In the genomic region with DNA sequence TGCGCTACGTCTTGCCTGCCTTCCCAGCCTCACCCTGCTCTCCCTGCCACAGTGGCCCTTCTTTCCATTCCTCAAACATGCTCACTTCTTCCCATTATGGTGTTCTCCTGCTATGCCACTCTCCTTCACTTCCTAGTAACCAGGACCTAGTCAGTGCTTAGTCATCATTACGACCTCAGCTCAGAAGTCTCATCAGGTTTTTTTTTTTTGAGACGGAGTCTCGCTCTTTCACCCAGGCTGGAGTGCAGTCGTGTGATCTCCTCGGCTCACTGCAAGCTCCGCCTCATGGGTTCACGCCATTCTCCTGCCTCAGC, we compare ENCODE assay signal across 10 cellular contexts.
DNase-seq lines count a peak whose midpoint lies in the region; ATAC-seq lines count a peak whose summit lies in the region.
"Had no signal": no experiment of that assay in that cellular context is flagged by ENCODE, and none has a peak within 500 bp of the region (broad histone marks: within the 10 kb centered on the region; RNA-seq: fewer than 3 reads in every experiment).

No MANE protein-coding gene starts in this region.

- H3K4me3 Mint-ChIP-seq in dendritic cell treated with granulocyte-macrophage colony-stimulating factor and Interleukin-4, amounts not matched to agents 40 ng/mL and 50 ng/mL, for 4 days, result peak overlapping the region; percentile 4
- no peak overlapping the region for H3K4me3 Mint-ChIP-seq in activated CD4-positive, alpha-beta memory T cell treated with anti-CD3 and anti-CD28 coated beads, Interleukin-2, amount 10 ng/mL, durations not matched to agents 7 days and 5 days

- intact Hi-C loops in dendritic cell treated with granulocyte-macrophage colony-stimulating factor and Interleukin-4, amounts not matched to agents 40 ng/mL and 50 ng/mL, for 4 days (cut with micrococcal nuclease), result loop anchor here (5.0 kb wide), 1 partner anchor 40 kb away; no protein-coding TSS in a partner anchor

- DNase-seq in Daoy (ENCODE audit: low read depth) (peak; percentile 83), MV-4-11 (lab: John Stamatoyannopoulos, UW) (peak; percentile 72), cerebellar cortex (ENCODE audit: low spot score) (no peak), NCI-H1694 (lab: John Stamatoyannopoulos, UW) (no peak)
- DNase-seq in activated CD4-positive, alpha-beta memory T cell treated with anti-CD3 and anti-CD28 coated beads, Interleukin-2, amount 10 ng/mL, durations not matched to agents 7 days and 5 days, result no peak
- DNase-seq: Kasumi-1, left cardiac atrium had no signal

- no peaks in the 10 kb centered on the region for H3K9me3 Mint-ChIP-seq in dendritic cell treated with granulocyte-macrophage colony-stimulating factor and Interleukin-4, amounts not matched to agents 40 ng/mL and 50 ng/mL, for 4 days
- H3K9me3 Mint-ChIP-seq in activated CD4-positive, alpha-beta memory T cell treated with anti-CD3 and anti-CD28 coated beads, Interleukin-2, amount 10 ng/mL, durations not matched to agents 7 days and 5 days, result no peaks in the 10 kb centered on the region

- POLR2A ChIA-PET in activated CD4-positive, alpha-beta memory T cell treated with anti-CD3 and anti-CD28 coated beads, Interleukin-2, amount 10 ng/mL, durations not matched to agents 7 days and 5 days (lab: Charles Lee), result no interaction called here

- H3K36me3 Mint-ChIP-seq in dendritic cell treated with granulocyte-macrophage colony-stimulating factor and Interleukin-4, amounts not matched to agents 40 ng/mL and 50 ng/mL, for 4 days (ENCODE audit: low read depth), result no peaks in the 10 kb centered on the region
- no peaks in the 10 kb centered on the region for H3K36me3 Mint-ChIP-seq in activated CD4-positive, alpha-beta memory T cell treated with anti-CD3 and anti-CD28 coated beads, Interleukin-2, amount 10 ng/mL, durations not matched to agents 7 days and 5 days (ENCODE audit: low read depth)

- H3K4me1 Mint-ChIP-seq in dendritic cell treated with granulocyte-macrophage colony-stimulating factor and Interleukin-4, amounts not matched to agents 40 ng/mL and 50 ng/mL, for 4 days (ENCODE audit: low read depth), result peaks cover 34% of the 10 kb centered on the region
- no peaks in the 10 kb centered on the region for H3K4me1 Mint-ChIP-seq in activated CD4-positive, alpha-beta memory T cell treated with anti-CD3 and anti-CD28 coated beads, Interleukin-2, amount 10 ng/mL, durations not matched to agents 7 days and 5 days

- H3K4me1 ChIP-seq in muscle layer of duodenum (ENCODE audit: control insufficient read depth in 1 of 2, insufficient read depth in 2 of 2, low read length in 2 of 2), result peaks cover 4 to 6% of the 10 kb centered on the region in 2 donors

- CTCF ChIA-PET in activated CD4-positive, alpha-beta memory T cell treated with anti-CD3 and anti-CD28 coated beads, Interleukin-2, amount 10 ng/mL, durations not matched to agents 7 days and 5 days (lab: Charles Lee), result no interaction called here

- H3K27me3 Mint-ChIP-seq in dendritic cell treated with granulocyte-macrophage colony-stimulating factor and Interleukin-4, amounts not matched to agents 40 ng/mL and 50 ng/mL, for 4 days, result no peaks in the 10 kb centered on the region
- peaks cover 4% of the 10 kb centered on the region for H3K27me3 Mint-ChIP-seq in activated CD4-positive, alpha-beta memory T cell treated with anti-CD3 and anti-CD28 coated beads, Interleukin-2, amount 10 ng/mL, durations not matched to agents 7 days and 5 days

- no peak overlapping the region for H3K4me3 ChIP-seq in muscle layer of duodenum (ENCODE audit: low read depth in 1 of 2, low read length in 2 of 2)

- no peaks in the 10 kb centered on the region for H3K9me3 ChIP-seq in muscle layer of duodenum (ENCODE audit: control insufficient read depth in 1 of 2, low read length in 2 of 2)

- H3K27ac ChIP-seq in muscle layer of duodenum (ENCODE audit: low read length), result peak overlapping the region; percentile 63

- H3K27me3 ChIP-seq in muscle layer of duodenum (ENCODE audit: low read depth, low read length), result no peaks in the 10 kb centered on the region

- H3K36me3 ChIP-seq in muscle layer of duodenum (ENCODE audit: control insufficient read depth in 1 of 2, insufficient read depth in 2 of 2, low read length in 2 of 2), result no peaks in the 10 kb centered on the region

- H3K27ac Mint-ChIP-seq in dendritic cell treated with granulocyte-macrophage colony-stimulating factor and Interleukin-4, amounts not matched to agents 40 ng/mL and 50 ng/mL, for 4 days, result peak overlapping the region; percentile 81
- no peak overlapping the region for H3K27ac Mint-ChIP-seq in activated CD4-positive, alpha-beta memory T cell treated with anti-CD3 and anti-CD28 coated beads, Interleukin-2, amount 10 ng/mL, durations not matched to agents 7 days and 5 days

- ATAC-seq in GM19328 (IDR thresholded peaks at IDR 0.05; ENCODE audit: unreplicated experiment), result no peak

Comparison
In these comparisons a context has a peak if more than half of its experiments do, and no peak if none do; other contexts are left out.
1. DNase-seq: peak in Daoy (single experiment) and MV-4-11 (single experiment); none in activated CD4-positive, alpha-beta memory T cell treated with anti-CD3 and anti-CD28 coated beads, Interleukin-2, amount 10 ng/mL, durations not matched to agents 7 days and 5 days (single experiment), cerebellar cortex (single experiment) and NCI-H1694 (single experiment).